9 cellular contexts compared by ENCODE assay signal in the genomic region with DNA sequence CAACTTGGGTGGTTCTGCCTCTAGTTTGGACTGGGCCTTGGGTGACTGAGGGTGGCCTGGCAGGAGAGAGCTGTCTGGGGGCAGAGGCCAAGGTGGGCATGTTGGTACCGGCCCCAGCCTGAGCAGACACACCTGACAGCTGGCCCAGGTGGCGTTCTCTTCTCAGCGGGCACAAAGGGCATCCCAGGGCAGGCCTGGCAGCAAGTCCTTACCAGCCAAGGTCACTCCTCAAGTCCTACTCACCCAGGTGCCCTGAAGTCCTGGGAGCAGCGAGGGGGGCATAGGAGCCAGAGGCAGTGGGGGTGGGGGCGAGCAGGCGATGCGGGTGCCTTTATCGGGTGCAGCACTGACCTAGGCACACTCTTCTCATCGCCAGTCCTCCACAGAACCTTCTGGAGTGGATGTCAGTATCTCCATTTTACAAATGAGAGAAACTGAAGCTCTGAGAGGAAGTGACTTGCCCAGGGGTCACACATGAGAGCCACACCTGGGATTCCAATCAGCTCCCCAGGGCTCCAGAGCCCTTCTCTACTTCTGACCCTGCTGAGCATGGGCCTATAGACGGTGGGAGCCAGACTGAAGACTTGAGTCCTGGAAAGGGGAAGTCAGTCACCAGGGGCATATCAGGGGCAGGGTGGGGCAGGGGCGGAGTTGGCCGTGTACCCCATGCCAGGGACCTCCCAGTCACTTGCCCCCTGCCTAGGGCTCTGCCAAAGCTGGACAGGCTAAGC. TPM values are rescaled to one million over a fixed set of nuclear protein-coding genes. Genes with fewer than 3 reads are reported as not detected.
DNase-seq lines count a peak whose midpoint lies in the region; ATAC-seq and TF ChIP-seq lines count a peak whose summit lies in the region.
"Had no signal": no experiment of that assay in that cellular context is flagged by ENCODE, and none has a peak within 500 bp of the region (broad histone marks: within the 10 kb centered on the region; RNA-seq: fewer than 3 reads in every experiment).

No MANE protein-coding gene starts in this region.

- peak overlapping the region; percentile 16 for H2BK12ac ChIP-seq in trophoblast cell (ENCODE audit: low read length)

- H3K4ac ChIP-seq in trophoblast cell (ENCODE audit: low read depth, low read length): no peak overlapping the region

- H3K4me2 ChIP-seq in trophoblast cell (ENCODE audit: low read length): no peak overlapping the region
- H3K4me2 ChIP-seq: GM23338 had no signal

- WGBS in trophoblast cell (ENCODE audit: extremely low coverage, insufficient coverage, insufficient read length): no CpG with 5 or more reads among the region's 12 CpGs

- DNase-seq in OCI-M1 (lab: John Stamatoyannopoulos, UW) (peak; percentile 12), trophoblast cell (peak; percentile 47 to 52)
- DNase-seq in activated CD4-positive, alpha-beta T cell treated with anti-CD3 and anti-CD28 coated beads, Interleukin-2, amount 10 ng/mL, durations not matched to agents 7 days and 5 days: no peak
- DNase-seq: CD4-positive, CD25-positive, alpha-beta regulatory T cell had no signal

- H3K79me1 ChIP-seq in trophoblast cell (ENCODE audit: low read length): peaks cover 9% of the 10 kb centered on the region

- peaks cover 7% of the 10 kb centered on the region for H3K36me3 Mint-ChIP-seq in activated CD4-positive, alpha-beta T cell treated with anti-CD3 and anti-CD28 coated beads, Interleukin-2, amount 10 ng/mL, durations not matched to agents 7 days and 5 days (ENCODE audit: low read depth)

- H3K27me3 ChIP-seq in trophoblast cell (ENCODE audit: insufficient read depth, low read length): no peaks in the 10 kb centered on the region

- H2AK5ac ChIP-seq in trophoblast cell (ENCODE audit: low read length): no peak overlapping the region

- H4K8ac ChIP-seq in trophoblast cell (ENCODE audit: low read depth, low read length): no peak overlapping the region

- H3K4me3 Mint-ChIP-seq in activated CD4-positive, alpha-beta T cell treated with anti-CD3 and anti-CD28 coated beads, Interleukin-2, amount 10 ng/mL, durations not matched to agents 7 days and 5 days: no peak overlapping the region
- H3K4me3 Mint-ChIP-seq: CD4-positive, CD25-positive, alpha-beta regulatory T cell; GM23338 had no signal

- peaks cover 39 to 43% of the 10 kb centered on the region in 2 experiments for H3K36me3 ChIP-seq in trophoblast cell (ENCODE audit: control insufficient read depth in 1 of 2, insufficient read depth in 2 of 2, low read length in 2 of 2)

- H3K23ac ChIP-seq in trophoblast cell (ENCODE audit: low read length): no peak overlapping the region

- H3K27me3 Mint-ChIP-seq in activated CD4-positive, alpha-beta T cell treated with anti-CD3 and anti-CD28 coated beads, Interleukin-2, amount 10 ng/mL, durations not matched to agents 7 days and 5 days: no peaks in the 10 kb centered on the region
- H3K27me3 Mint-ChIP-seq: CD4-positive, CD25-positive, alpha-beta regulatory T cell had no signal

- H3K27ac ChIP-seq in trophoblast cell (ENCODE audit: low read depth, low read length): no peak overlapping the region

- peak overlapping the region; percentile 3 for H2BK5ac ChIP-seq in trophoblast cell (ENCODE audit: low read depth, low read length, poor library complexity)

- no peak overlapping the region for H4K12ac ChIP-seq in trophoblast cell (ENCODE audit: low read depth, low read length)

- H4K91ac ChIP-seq in trophoblast cell (ENCODE audit: low read depth, low read length): no peak overlapping the region

- peak overlapping the region; percentile 23 for H3K18ac ChIP-seq in trophoblast cell (ENCODE audit: low read length)

- H3K4me1 Mint-ChIP-seq in activated CD4-positive, alpha-beta T cell treated with anti-CD3 and anti-CD28 coated beads, Interleukin-2, amount 10 ng/mL, durations not matched to agents 7 days and 5 days: no peaks in the 10 kb centered on the region
- H3K4me1 Mint-ChIP-seq: CD4-positive, CD25-positive, alpha-beta regulatory T cell had no signal

- H3K4me1 ChIP-seq in trophoblast cell (ENCODE audit: control insufficient read depth in 1 of 2, insufficient read depth in 2 of 2, low read length in 2 of 2): peaks cover 20 to 23% of the 10 kb centered on the region in 2 experiments

- no peaks in the 10 kb centered on the region for H3K79me2 ChIP-seq in trophoblast cell (ENCODE audit: control insufficient read depth, insufficient read depth, low read length, poor library complexity)

- POLR2A ChIA-PET in activated CD4-positive, alpha-beta T cell treated with anti-CD3 and anti-CD28 coated beads, Interleukin-2, amount 10 ng/mL, durations not matched to agents 7 days and 5 days (lab: Charles Lee): no interaction called here

- ATAC-seq in esophagus mucosa (peak; percentile 24), HG02763 (IDR thresholded peaks at IDR 0.05; ENCODE audit: unreplicated experiment) (no peak), SK-N-SH treated with all-trans-retinoic acid at 6 μM for 48 hours (no peak)

- H3K4me3 ChIP-seq in trophoblast cell (ENCODE audit: low read depth, low read length): no peak overlapping the region
- H3K4me3 ChIP-seq: GM23338 had no signal

- H2BK120ac ChIP-seq in trophoblast cell (ENCODE audit: insufficient read depth, low read length, poor library complexity): peak overlapping the region; percentile 13

- H3K27ac Mint-ChIP-seq in activated CD4-positive, alpha-beta T cell treated with anti-CD3 and anti-CD28 coated beads, Interleukin-2, amount 10 ng/mL, durations not matched to agents 7 days and 5 days: no peak overlapping the region
- H3K27ac Mint-ChIP-seq: CD4-positive, CD25-positive, alpha-beta regulatory T cell; GM23338 had no signal

- CTCF ChIA-PET in activated CD4-positive, alpha-beta T cell treated with anti-CD3 and anti-CD28 coated beads, Interleukin-2, amount 10 ng/mL, durations not matched to agents 7 days and 5 days (lab: Charles Lee): interaction anchor here (0.6 to 0.7 kb wide), 2 partner anchors 11 to 203 kb away, joined by 3 read pairs; no protein-coding TSS in a partner anchor

- no peak overlapping the region for H2AFZ ChIP-seq in trophoblast cell (ENCODE audit: insufficient read depth, low read length, poor library complexity)
- H2AFZ ChIP-seq: GM23338 had no signal

- peak overlapping the region; percentile 9 for H3K14ac ChIP-seq in trophoblast cell (ENCODE audit: low read length)

- no peaks in the 10 kb centered on the region for H3K9me3 Mint-ChIP-seq in activated CD4-positive, alpha-beta T cell treated with anti-CD3 and anti-CD28 coated beads, Interleukin-2, amount 10 ng/mL, durations not matched to agents 7 days and 5 days
- H3K9me3 Mint-ChIP-seq: CD4-positive, CD25-positive, alpha-beta regulatory T cell; GM23338 had no signal

- peaks cover 2% of the 10 kb centered on the region for H3K9me3 ChIP-seq in trophoblast cell (ENCODE audit: insufficient read depth, low read depth, low read length)

- no peak overlapping the region for H3K9ac ChIP-seq in trophoblast cell (ENCODE audit: low read length)

TF ChIP-seq in SK-N-SH treated with all-trans-retinoic acid at 6 μM for 48 hours, 23 proteins besides CTCF, POLR2A, EP300 and RAD21:
- TF ChIP-seq RARB (CRISPR knock-in tag; IDR thresholded peaks at IDR 0.05) (no peak), GLIS3 (CRISPR knock-in tag; IDR thresholded peaks at IDR 0.05) (no peak), POU6F1 (CRISPR knock-in tag; IDR thresholded peaks at IDR 0.05; ENCODE audit: borderline replicate concordance, low read depth) (no peak), ESRRG (CRISPR knock-in tag; IDR thresholded peaks at IDR 0.05) (no peak), OSR1 (CRISPR knock-in tag; IDR thresholded peaks at IDR 0.05) (no peak)
- TF ChIP-seq, protein P1, sequence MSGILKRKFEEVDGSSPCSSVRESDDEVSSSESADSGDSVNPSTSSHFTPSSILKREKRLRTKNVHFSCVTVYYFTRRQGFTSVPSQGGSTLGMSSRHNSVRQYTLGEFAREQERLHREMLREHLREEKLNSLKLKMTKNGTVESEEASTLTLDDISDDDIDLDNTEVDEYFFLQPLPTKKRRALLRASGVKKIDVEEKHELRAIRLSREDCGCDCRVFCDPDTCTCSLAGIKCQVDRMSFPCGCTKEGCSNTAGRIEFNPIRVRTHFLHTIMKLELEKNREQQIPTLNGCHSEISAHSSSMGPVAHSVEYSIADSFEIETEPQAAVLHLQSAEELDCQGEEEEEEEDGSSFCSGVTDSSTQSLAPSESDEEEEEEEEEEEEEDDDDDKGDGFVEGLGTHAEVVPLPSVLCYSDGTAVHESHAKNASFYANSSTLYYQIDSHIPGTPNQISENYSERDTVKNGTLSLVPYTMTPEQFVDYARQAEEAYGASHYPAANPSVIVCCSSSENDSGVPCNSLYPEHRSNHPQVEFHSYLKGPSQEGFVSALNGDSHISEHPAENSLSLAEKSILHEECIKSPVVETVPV (CRISPR knock-in tag; IDR thresholded peaks at IDR 0.05): no peak

RNA-seq across cellular contexts. Expression of gene SLC25A34, which starts 0.6 kb away (rescaled TPM):
- total RNA-seq in esophagus mucosa: 0.68 TPM
- polyA plus RNA-seq in trophoblast cell (2013): 0.42 and 0.44 TPM in 2 replicates
- total RNA-seq in activated CD4-positive, alpha-beta T cell treated with anti-CD3 and anti-CD28 coated beads, Interleukin-2, amount 10 ng/mL, durations not matched to agents 7 days and 5 days: 1 to 10 TPM; 1.8 to 2.2 TPM
- polyA plus RNA-seq: CD4-positive, CD25-positive, alpha-beta regulatory T cell had no signal

RNA-seq across cellular contexts. Expression of gene TMEM82, which starts 6.8 kb away (rescaled TPM):
- not detected for total RNA-seq in esophagus mucosa
- 0.06 and 0.08 TPM in 2 replicates for polyA plus RNA-seq in trophoblast cell (2013)
- not detected for total RNA-seq in activated CD4-positive, alpha-beta T cell treated with anti-CD3 and anti-CD28 coated beads, Interleukin-2, amount 10 ng/mL, durations not matched to agents 7 days and 5 days
- total RNA-seq: CD4-positive, CD25-positive, alpha-beta regulatory T cell; GM23338; pulmonary artery endothelial cell had no signal
- polyA plus RNA-seq: CD4-positive, CD25-positive, alpha-beta regulatory T cell had no signal

RNA-seq across cellular contexts. Expression of gene FBLIM1, which starts 23.1 kb away (rescaled TPM):
- 56.5 TPM for total RNA-seq in esophagus mucosa
- polyA plus RNA-seq in trophoblast cell (2013): 88.4 and 91.1 TPM in 2 replicates
- total RNA-seq in activated CD4-positive, alpha-beta T cell treated with anti-CD3 and anti-CD28 coated beads, Interleukin-2, amount 10 ng/mL, durations not matched to agents 7 days and 5 days: under 1 TPM in 1 of 2 experiments, not detected in 1; 0.12 TPM
- total RNA-seq: CD4-positive, CD25-positive, alpha-beta regulatory T cell had no signal

RNA-seq across cellular contexts. Expression of gene PLEKHM2, which starts 51.3 kb away (rescaled TPM):
- total RNA-seq in esophagus mucosa: 54.7 TPM
- polyA plus RNA-seq in trophoblast cell (2013): 53.4 and 55.2 TPM in 2 replicates
- total RNA-seq in activated CD4-positive, alpha-beta T cell treated with anti-CD3 and anti-CD28 coated beads, Interleukin-2, amount 10 ng/mL, durations not matched to agents 7 days and 5 days: 10 to 100 TPM; 52.7 to 56.0 TPM

Comparison
In these comparisons a context has a peak if more than half of its experiments do, and no peak if none do; other contexts are left out.
1. RNA of gene FBLIM1, which starts 23.1 kb away (total RNA-seq): 56.5 TPM in esophagus mucosa (single experiment); 0.12 TPM in activated CD4-positive, alpha-beta T cell treated with anti-CD3 and anti-CD28 coated beads, Interleukin-2, amount 10 ng/mL, durations not matched to agents 7 days and 5 days; every median in the first group is over 10 times any median in the second.